ENCODE assay signal across 16 cellular contexts in the genomic region with DNA sequence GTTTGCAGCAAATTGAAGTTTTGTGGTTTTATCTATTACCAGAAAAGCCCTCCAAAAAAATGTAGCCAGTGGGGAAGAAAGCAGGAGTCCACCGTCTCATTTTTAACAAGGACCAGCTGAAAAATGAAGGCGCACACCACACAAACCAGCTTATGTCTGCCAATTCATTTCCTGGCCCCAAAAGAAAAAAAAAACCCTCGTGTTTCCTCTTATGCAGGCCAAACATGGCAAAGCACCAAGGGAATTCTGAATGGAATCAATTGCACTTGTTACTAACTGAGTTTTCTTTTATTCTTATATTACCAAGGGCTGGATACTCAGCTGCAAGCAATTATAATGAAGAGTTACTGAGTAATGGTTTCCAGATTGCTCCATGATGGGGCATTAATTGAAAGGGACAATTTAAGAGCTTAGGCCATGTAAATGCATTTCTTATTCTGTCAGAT.
DNase-seq lines count a peak whose midpoint lies in the region; ATAC-seq, FAIRE-seq and TF ChIP-seq lines count a peak whose summit lies in the region.
"Had no signal": no experiment of that assay in that cellular context is flagged by ENCODE, and none has a peak within 500 bp of the region (broad histone marks: within the 10 kb centered on the region; RNA-seq: fewer than 3 reads in every experiment).

No MANE protein-coding gene starts in this region.

- no peak overlapping the region for H3K27ac ChIP-seq in endodermal cell (ENCODE audit: low read depth, low read length)
- H3K27ac ChIP-seq: pancreas had no signal

- H3K27me3 Mint-ChIP-seq in brain (peaks cover 9% of the 10 kb centered on the region), endodermal cell (ENCODE audit: insufficient read depth) (no peaks in the 10 kb centered on the region)

- H3K4me1 ChIP-seq in Loucy (ENCODE audit: insufficient read depth, low read length, poor library complexity, severe bottlenecking) (peaks cover 58% of the 10 kb centered on the region), endodermal cell (ENCODE audit: control insufficient read depth, insufficient read depth, low read length) (no peaks in the 10 kb centered on the region)
- H3K4me1 ChIP-seq: pancreas had no signal

- no peaks in the 10 kb centered on the region for H3K36me3 ChIP-seq in Loucy (ENCODE audit: insufficient read depth, low read length)
- H3K36me3 ChIP-seq in endodermal cell (ENCODE audit: control insufficient read depth, insufficient read depth, low read length), result no peaks in the 10 kb centered on the region
- H3K36me3 ChIP-seq: pancreas had no signal

- H3K9ac ChIP-seq in Loucy (ENCODE audit: low read depth, low read length, poor library complexity, severe bottlenecking), result peak overlapping the region; percentile 64
- H3K9ac ChIP-seq in endodermal cell (ENCODE audit: extremely low read depth, low read length, poor library complexity, severe bottlenecking), result no peak overlapping the region

- DNase-seq in AG09319 (ENCODE audit: extremely low read depth, low read depth), result peak; percentile 96
- peak; percentile 54 for DNase-seq in inferior parietal cortex (ENCODE audit: extremely low spot score)
- DNase-seq in GM19239 (ENCODE audit: insufficient read length, low spot score), result no peak
- DNase-seq in activated naive CD4-positive, alpha-beta T cell (lab: John Stamatoyannopoulos, UW), result no peak
- DNase-seq in endodermal cell, result no peak
- DNase-seq: activated CD4-positive, alpha-beta memory T cell treated with anti-CD3 and anti-CD28 coated beads for 36 hours; activated naive CD4-positive, alpha-beta T cell treated with Interleukin-2 at 50 U/mL for 16 hours; erythroblast; H9; mesenchymal stem cell; NCI-H345; pancreas; T1000 had no signal

- H3K4me3 Mint-ChIP-seq in brain (peak overlapping the region in 2 of 5 experiments; percentile 54 to 60), endodermal cell (no peak overlapping the region)
- H3K4me3 Mint-ChIP-seq: activated CD4-positive, alpha-beta memory T cell treated with anti-CD3 and anti-CD28 coated beads for 36 hours; H9 had no signal

- H3K36me3 Mint-ChIP-seq in brain (no peaks in the 10 kb centered on the region), endodermal cell (ENCODE audit: low read depth) (no peaks in the 10 kb centered on the region)
- H3K36me3 Mint-ChIP-seq: activated CD4-positive, alpha-beta memory T cell treated with anti-CD3 and anti-CD28 coated beads for 36 hours had no signal

- ATAC-seq in HG03097 (IDR thresholded peaks at IDR 0.05; ENCODE audit: low FRiP score, unreplicated experiment), result no peak

- no peaks in the 10 kb centered on the region for H3K9me2 ChIP-seq in Loucy (replicated peaks; ENCODE audit: low read depth, low read length)

- H3K9me3 ChIP-seq in Loucy (ENCODE audit: insufficient read depth, low read depth, low read length) (no peaks in the 10 kb centered on the region), endodermal cell (ENCODE audit: control insufficient read depth, low read length) (no peaks in the 10 kb centered on the region)
- H3K9me3 ChIP-seq: pancreas had no signal

- 91 to 100% methylated on average over 1 to 3 of the region's 3 CpGs for WGBS in endodermal cell (ENCODE audit: insufficient coverage in 1 of 2, insufficient read length in 1 of 2), 2 experiments

- no peak for FAIRE-seq in GM19239 (lab: Jason Lieb, UNC)
- FAIRE-seq: pancreas had no signal

- peaks cover 29% of the 10 kb centered on the region for H3F3A ChIP-seq in Loucy (ENCODE audit: low read depth)

- no peak for TF ChIP-seq CTCF in AG09319 (IDR thresholded peaks at IDR 0.05; ENCODE audit: low read depth, low read length)
- no peak for TF ChIP-seq CTCF in Loucy (conservative IDR thresholded peaks at IDR 0.05; ENCODE audit: low read length)
- no peak for TF ChIP-seq CTCF in brain (conservative IDR thresholded peaks at IDR 0.05)
- no peak for TF ChIP-seq CTCF in endodermal cell (conservative IDR thresholded peaks at IDR 0.05)

- peak overlapping the region; percentile 47 for H2AFZ ChIP-seq in Loucy (ENCODE audit: low read length)

- H3K27me3 ChIP-seq in Loucy (ENCODE audit: insufficient read depth, low read length, poor library complexity, severe bottlenecking) (no peaks in the 10 kb centered on the region), endodermal cell (ENCODE audit: control insufficient read depth, insufficient read depth, low read length, poor library complexity, severe bottlenecking) (no peaks in the 10 kb centered on the region)
- H3K27me3 ChIP-seq: pancreas had no signal

- H3K4me1 Mint-ChIP-seq in brain, result peaks cover 60% of the 10 kb centered on the region
- H3K4me1 Mint-ChIP-seq in endodermal cell, result no peaks in the 10 kb centered on the region

- H3K9me3 Mint-ChIP-seq in brain (peaks cover 0 to 5% (median 0%) of the 10 kb centered on the region in 5 experiments), endodermal cell (no peaks in the 10 kb centered on the region)
- H3K9me3 Mint-ChIP-seq: activated CD4-positive, alpha-beta memory T cell treated with anti-CD3 and anti-CD28 coated beads for 36 hours; H9 had no signal

- H3K4me3 ChIP-seq in Loucy (ENCODE audit: low read length, poor library complexity, severe bottlenecking), result peak overlapping the region; percentile 64
- no peak overlapping the region for H3K4me3 ChIP-seq in endodermal cell (ENCODE audit: low read length)
- H3K4me3 ChIP-seq: pancreas had no signal

- no peaks in the 10 kb centered on the region for H4K20me1 ChIP-seq in Loucy (ENCODE audit: insufficient read depth, low read length, poor library complexity, severe bottlenecking)

- H3K79me2 ChIP-seq in Loucy (ENCODE audit: insufficient read depth, low read length), result no peaks in the 10 kb centered on the region

- H3K27ac Mint-ChIP-seq in brain, result peak overlapping the region; percentile 52 to 92 (median 79)
- no peak overlapping the region for H3K27ac Mint-ChIP-seq in endodermal cell
- H3K27ac Mint-ChIP-seq: activated CD4-positive, alpha-beta memory T cell treated with anti-CD3 and anti-CD28 coated beads for 36 hours; H9 had no signal

- peak overlapping the region; percentile 88 for H3K4me2 ChIP-seq in Loucy (ENCODE audit: low read depth, low read length, poor library complexity, severe bottlenecking)

Comparison
In these comparisons a context has a peak if more than half of its experiments do, and no peak if none do; other contexts are left out.
1. DNase-seq: peak in AG09319 (single experiment) and inferior parietal cortex (single experiment); none in GM19239 (single experiment), activated naive CD4-positive, alpha-beta T cell (0 of 4) and endodermal cell (single experiment).